In genomic region chr11:118012083-118012669, GRCh38 we compare ENCODE assay signal across 8 cellular contexts. TPM values are rescaled to one million over a fixed set of nuclear protein-coding genes. Genes with fewer than 3 reads are reported as not detected.
DNase-seq lines count a peak whose midpoint lies in the region; FAIRE-seq lines count a peak whose summit lies in the region.

No MANE protein-coding gene starts in this region.

- H3K9me3 ChIP-seq in duodenal mucosa (ENCODE audit: control insufficient read depth in 1 of 2, low read length in 2 of 2): no peaks in the 10 kb centered on the region

- no peak overlapping the region for H3K9ac ChIP-seq in duodenal mucosa (ENCODE audit: low read depth in 1 of 2, low read length in 2 of 2)

- peak; percentile 59 for FAIRE-seq in GM18507 (lab: Jason Lieb, UNC)

- no peaks in the 10 kb centered on the region for H3K36me3 ChIP-seq in duodenal mucosa (ENCODE audit: control insufficient read depth in 1 of 2, insufficient read depth in 2 of 2, low read length in 2 of 2)

- H3K4me3 ChIP-seq in duodenal mucosa (ENCODE audit: low read depth in 1 of 2, low read length in 2 of 2): no peak overlapping the region

- peaks cover 35 to 40% of the 10 kb centered on the region in 2 donors for H3K4me1 ChIP-seq in duodenal mucosa (ENCODE audit: control insufficient read depth in 1 of 2, insufficient read depth in 2 of 2, low read length in 2 of 2)

- peak overlapping the region; percentile 10 for H3K27ac ChIP-seq in duodenal mucosa (ENCODE audit: low read depth, low read length)

- DNase-seq in GM18507 (ENCODE audit: extremely low spot score, insufficient read length, low read depth) (no peak), OCI-M1 (lab: John Stamatoyannopoulos, UW) (peak; percentile 96), occipital lobe (lab: John Stamatoyannopoulos, UW) (peak; percentile 27), HuH-7 (ENCODE audit: low spot score) (no peak), cerebellum (ENCODE audit: low spot score) (no peak), NK-92 (lab: John Stamatoyannopoulos, UW; ENCODE audit: unreplicated experiment) (no peak)
- no peak for DNase-seq in stimulated activated CD4-positive, alpha-beta T cell treated with anti-CD3 and anti-CD28 coated beads, Interleukin-4, amount 100 ng/mL, for 24 hours

- H3K27me3 ChIP-seq in duodenal mucosa (ENCODE audit: control insufficient read depth in 1 of 2, insufficient read depth in 2 of 2, low read length in 2 of 2): peaks cover 0 to 3% of the 10 kb centered on the region in 2 donors

RNA-seq across cellular contexts. Expression of gene IL10RA, which starts 26.0 kb away (rescaled TPM):
- total RNA-seq in occipital lobe (6.7 TPM), cerebellum (3.0 TPM)

Comparison
In these comparisons a context has a peak if more than half of its experiments do, and no peak if none do; other contexts are left out.
1. DNase-seq: peak in OCI-M1 (single experiment) and occipital lobe (single experiment); none in GM18507 (single experiment), HuH-7 (single experiment), cerebellum (single experiment), stimulated activated CD4-positive, alpha-beta T cell treated with anti-CD3 and anti-CD28 coated beads, Interleukin-4, amount 100 ng/mL, for 24 hours (single experiment) and NK-92 (single experiment).